In the genomic region with DNA sequence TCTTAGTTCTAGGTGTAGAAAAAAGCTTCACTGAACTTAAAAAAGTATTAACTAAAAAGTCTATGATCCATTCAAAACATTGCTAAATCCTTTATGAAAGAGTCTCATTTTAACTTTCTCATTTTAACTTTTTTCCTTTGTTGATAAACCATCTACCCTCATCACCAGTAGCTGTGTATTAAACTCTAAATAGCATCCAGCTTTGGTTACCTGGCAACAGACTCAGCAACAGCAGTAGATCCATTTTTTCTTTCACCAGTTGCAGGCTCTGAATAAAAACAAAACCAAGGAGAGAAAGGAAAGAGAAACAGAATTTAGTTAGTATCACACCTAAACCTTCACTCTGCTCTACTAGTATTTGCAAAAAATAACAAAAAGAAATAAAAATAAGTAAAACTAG, we compare ENCODE assay signal across 8 cellular contexts. TPM values are rescaled to one million over a fixed set of nuclear protein-coding genes. Genes with fewer than 3 reads are reported as not detected.
DNase-seq lines count a peak whose midpoint lies in the region; ATAC-seq and TF ChIP-seq lines count a peak whose summit lies in the region.

No MANE protein-coding gene starts in this region.

- H3K36me3 Mint-ChIP-seq in nephron progenitor cell (ENCODE audit: low read depth) = peaks cover 73% of the 10 kb centered on the region

- peak overlapping the region; percentile 72 for H3K4me2 ChIP-seq in MM.1S (ENCODE audit: low read depth, low read length)
- H3K4me2 ChIP-seq in mammary epithelial cell (ENCODE audit: insufficient read depth, low read depth, low read length) = peak overlapping the region; percentile 23

- in situ Hi-C loops in mammary epithelial cell (cut with MboI; ENCODE audit: low sequenced_read_pairs in 2 of 2) = no loop called here

- peaks cover 6% of the 10 kb centered on the region; the same call in 1 of the 2 replicates for H3K4me1 ChIP-seq in MM.1S (ENCODE audit: low read length)
- H3K4me1 ChIP-seq in mammary epithelial cell (ENCODE audit: insufficient read depth, low read length) = peaks cover 7% of the 10 kb centered on the region

- H3K79me2 ChIP-seq in MM.1S (ENCODE audit: low read length) = no peaks in the 10 kb centered on the region
- H3K79me2 ChIP-seq in mammary epithelial cell (ENCODE audit: insufficient read depth, low read length) = no peaks in the 10 kb centered on the region

- peak; percentile 35 for DNase-seq in GM10248 (ENCODE audit: extremely low spot score)
- peak; percentile 60 for DNase-seq in MM.1S
- DNase-seq in mammary epithelial cell = no peak
- DNase-seq in nephron progenitor cell = no peak
- DNase-seq in HT-29 (ENCODE audit: low spot score) = no peak
- DNase-seq in stimulated activated CD4-positive, alpha-beta T cell treated with anti-CD3 and anti-CD28 coated beads, Interleukin-2, amount 100 ng/mL, for 24 hours = no peak

- no peaks in the 10 kb centered on the region for H3K9me2 ChIP-seq in MM.1S (replicated peaks; ENCODE audit: insufficient read depth, low read length)

- TF ChIP-seq CTCF in GM10248 (IDR thresholded peaks at IDR 0.05; ENCODE audit: control extremely low read depth, extremely low read depth, low read depth, missing control alignments) = no peak
- no peak for TF ChIP-seq CTCF in MM.1S (IDR thresholded peaks at IDR 0.05; ENCODE audit: low read length)
- TF ChIP-seq CTCF in mammary epithelial cell (conservative IDR thresholded peaks at IDR 0.05 in 1 of 2, IDR thresholded peaks at IDR 0.05 in 1 of 2; ENCODE audit: extremely low read depth in 1 of 2, insufficient read depth in 1 of 2, low read depth in 1 of 2, low read length in 2 of 2) = no peak
- no peak for TF ChIP-seq CTCF in nephron progenitor cell (IDR thresholded peaks at IDR 0.05)

- peak overlapping the region; percentile 82 for H3K27ac ChIP-seq in MM.1S (ENCODE audit: low read length)
- peak overlapping the region; percentile 61 for H3K27ac ChIP-seq in mammary epithelial cell (ENCODE audit: insufficient read depth, low read depth, low read length)

- H3K36me3 ChIP-seq in MM.1S (replicated peaks; ENCODE audit: insufficient read depth, low read length) = no peaks in the 10 kb centered on the region
- H3K36me3 ChIP-seq in mammary epithelial cell (ENCODE audit: insufficient read depth, low read length) = peaks cover 7% of the 10 kb centered on the region

- H3F3A ChIP-seq in MM.1S (ENCODE audit: insufficient read depth, low read length) = peaks cover 6% of the 10 kb centered on the region

- H3K4me3 ChIP-seq in MM.1S (ENCODE audit: low read length) (no peak overlapping the region), mammary epithelial cell (replicated peaks in 1 of 3; ENCODE audit: insufficient read depth in 1 of 3, low read depth in 2 of 3, low read length in 3 of 3) (no peak overlapping the region)

- ATAC-seq in HG02678 (IDR thresholded peaks at IDR 0.05; ENCODE audit: unreplicated experiment) = no peak
- ATAC-seq in GM18502 (IDR thresholded peaks at IDR 0.05; ENCODE audit: poor library complexity, unreplicated experiment) = no peak

- H3K9ac ChIP-seq in MM.1S (ENCODE audit: low read length) = peak overlapping the region; percentile 55
- H3K9ac ChIP-seq in mammary epithelial cell (ENCODE audit: insufficient read depth, low read length) = peak overlapping the region; percentile 58

- intact Hi-C loops in mammary epithelial cell (cut with micrococcal nuclease) = loop anchor here (1.0 to 2.0 kb wide), 4 partner anchors 29 to 334 kb away; no protein-coding TSS in a partner anchor

- no peaks in the 10 kb centered on the region for H3K27me3 Mint-ChIP-seq in nephron progenitor cell (ENCODE audit: low read depth, poor library complexity)

- POLR2A ChIA-PET in GM10248 (lab: Yijun Ruan, JAX) = interaction anchor here (0.8 to 1.0 kb wide), 2 partner anchors 8 to 70 kb away, joined by 3 read pairs; no protein-coding TSS in a partner anchor

- no peaks in the 10 kb centered on the region for H4K20me1 ChIP-seq in MM.1S (ENCODE audit: insufficient read depth, low read length)
- no peaks in the 10 kb centered on the region for H4K20me1 ChIP-seq in mammary epithelial cell (ENCODE audit: insufficient read depth, low read length)

- H3K27me3 ChIP-seq in MM.1S (replicated peaks; ENCODE audit: insufficient read depth, low read length) (no peaks in the 10 kb centered on the region), mammary epithelial cell (ENCODE audit: insufficient read depth, low read length) (no peaks in the 10 kb centered on the region)

- H2AFZ ChIP-seq in MM.1S (ENCODE audit: low read length) (0 out of 2 replicates have a peak overlapping the region, but pooled peaks have one; percentile 43), mammary epithelial cell (ENCODE audit: low read depth, low read length) (no peak overlapping the region)

- dilution Hi-C loops in mammary epithelial cell (cut with HindIII; ENCODE audit: low sequenced_read_pairs) = no loop called here

- no peaks in the 10 kb centered on the region for H3K9me3 Mint-ChIP-seq in nephron progenitor cell

- H3K9me3 ChIP-seq in MM.1S (replicated peaks; ENCODE audit: insufficient read depth, low read length) (no peaks in the 10 kb centered on the region), mammary epithelial cell (replicated peaks; ENCODE audit: insufficient read depth, low read length) (no peaks in the 10 kb centered on the region)

- no peak overlapping the region for H3K4me3 Mint-ChIP-seq in nephron progenitor cell

- H3K27ac Mint-ChIP-seq in nephron progenitor cell = peak overlapping the region; percentile 53

- H3K4me1 Mint-ChIP-seq in nephron progenitor cell = no peaks in the 10 kb centered on the region

- BruUV-seq in mammary epithelial cell (replicated peaks; lab: Mats Ljungman, UMichigan) = no TSS peak

- CTCF ChIA-PET in GM10248 (lab: Yijun Ruan, JAX) = interaction anchor here (1.2 to 2.0 kb wide), 9 partner anchors 12 to 73 kb away, joined by 3 to 10 read pairs (median 4); no protein-coding TSS in a partner anchor
- CTCF ChIA-PET in mammary epithelial cell (lab: Charles Lee; ENCODE audit: low non-redundant PET) = interaction anchor here (0.5 to 1.3 kb wide), 7 partner anchors 70 to 1590 kb away, joined by 4 to 17 read pairs (median 6); no protein-coding TSS in a partner anchor

RNA-seq across cellular contexts. Expression of gene TP53BP1, which starts 51.6 kb away (rescaled TPM):
- 10 to 100 TPM; 41.7 to 68.7 TPM for total RNA-seq in mammary epithelial cell
- 23.6 TPM for polyA plus RNA-seq in mammary epithelial cell
- 44.6 TPM for polyA minus RNA-seq in mammary epithelial cell
- total RNA-seq in HT-29 (2014; rRNA removed; shearing (Covaris generic)) = 38.1 and 39.4 TPM in 2 replicates

Comparison
In these comparisons a context has a peak if more than half of its experiments do, and no peak if none do; other contexts are left out.
1. DNase-seq: peak in GM10248 (single experiment) and MM.1S (single experiment); none in mammary epithelial cell (single experiment), nephron progenitor cell (single experiment), HT-29 (single experiment) and stimulated activated CD4-positive, alpha-beta T cell treated with anti-CD3 and anti-CD28 coated beads, Interleukin-2, amount 100 ng/mL, for 24 hours (0 of 2).